ENCODE assay signal across 22 cellular contexts in the genomic region with DNA sequence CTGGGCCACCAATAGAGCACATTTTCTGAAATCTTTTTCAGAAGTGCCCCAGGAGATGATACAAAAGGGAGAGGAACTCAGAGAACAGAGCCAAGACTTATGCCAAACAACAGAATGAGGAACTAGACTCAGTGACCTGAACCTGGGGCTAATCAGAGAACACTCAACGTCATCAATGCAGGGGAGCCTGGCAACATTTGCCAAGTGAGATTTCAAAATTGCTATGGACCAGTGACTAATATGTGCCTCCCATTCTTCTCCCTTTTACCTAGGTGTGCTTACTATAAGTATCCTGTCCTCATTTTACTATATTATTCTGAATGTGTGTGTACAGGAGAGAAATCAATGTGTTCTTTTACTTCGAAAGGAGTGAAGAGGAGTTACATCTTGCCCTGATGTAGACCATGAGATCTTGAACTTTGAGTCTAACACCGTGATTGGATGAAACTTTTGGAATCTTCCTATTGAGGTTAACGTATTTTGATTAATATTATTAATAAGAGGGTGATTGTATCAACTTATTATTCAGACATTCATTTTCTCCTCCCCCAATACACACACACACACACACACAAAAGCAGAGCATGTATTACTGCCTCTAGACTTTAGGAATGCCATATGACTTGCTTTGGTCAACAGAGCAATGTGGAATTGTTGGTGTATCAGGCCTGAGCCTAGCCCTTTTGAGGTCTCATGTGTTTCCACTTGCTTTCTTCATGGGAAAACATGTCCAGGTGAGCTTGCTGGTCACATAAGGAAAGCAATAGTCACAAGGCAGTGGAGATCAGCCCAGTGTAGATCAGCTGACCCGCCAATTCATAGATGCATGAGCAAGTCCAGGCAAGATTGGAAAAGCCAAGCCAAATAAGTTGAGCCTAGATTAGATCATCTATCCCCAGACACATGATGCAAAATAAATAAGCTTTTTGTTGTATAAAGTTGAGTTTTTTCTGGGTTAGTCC.
A peak's percentile ranks its signal among the peaks of the same experiment; 100 is the strongest.
DNase-seq lines count a peak whose midpoint lies in the region; ATAC-seq, FAIRE-seq and TF ChIP-seq lines count a peak whose summit lies in the region.
"Had no signal": no experiment of that assay in that cellular context is flagged by ENCODE, and none has a peak within 500 bp of the region (broad histone marks: within the 10 kb centered on the region; RNA-seq: fewer than 3 reads in every experiment).

No MANE protein-coding gene starts in this region.

- no peaks in the 10 kb centered on the region for H3K79me1 ChIP-seq in mesenchymal stem cell (replicated peaks; ENCODE audit: low read length, poor library complexity, severe bottlenecking)

- no peaks in the 10 kb centered on the region for H4K20me1 ChIP-seq in K562 (replicated peaks; ENCODE audit: control insufficient read depth, insufficient read depth, low read length)
- H4K20me1 ChIP-seq in keratinocyte (ENCODE audit: control insufficient read depth, extremely low read depth, insufficient read depth, low read length) = no peaks in the 10 kb centered on the region

- intact Hi-C loops in K562 (cut with micrococcal nuclease) = no loop called here

- no peak overlapping the region for H2AFZ ChIP-seq in K562 (ENCODE audit: low read depth, low read length)
- H2AFZ ChIP-seq in keratinocyte (ENCODE audit: control insufficient read depth, low read length) = no peak overlapping the region
- no peak overlapping the region for H2AFZ ChIP-seq in mesenchymal stem cell (ENCODE audit: low read depth, low read length)

- H3K4ac ChIP-seq in mesenchymal stem cell (ENCODE audit: low read depth in 1 of 2, low read length in 2 of 2) = no peak overlapping the region

- H2BK120ac ChIP-seq in mesenchymal stem cell (ENCODE audit: low read depth, low read length) = no peak overlapping the region

- TF ChIP-seq RAD21 in K562 (CRISPR knock-in tag; conservative IDR thresholded peaks at IDR 0.05 in 1 of 2, IDR thresholded peaks at IDR 0.05 in 1 of 2) = no peak

- H3K9ac ChIP-seq in K562 (ENCODE audit: insufficient read depth in 1 of 2, low read depth in 2 of 2, low read length in 2 of 2) = no peak overlapping the region
- no peak overlapping the region for H3K9ac ChIP-seq in keratinocyte (ENCODE audit: control insufficient read depth, extremely low read depth, insufficient read depth, low read length)
- H3K9ac ChIP-seq in mesenchymal stem cell (ENCODE audit: low read length) = no peak overlapping the region

- H2BK5ac ChIP-seq in mesenchymal stem cell (ENCODE audit: low read depth, low read length, poor library complexity, severe bottlenecking) = no peak overlapping the region

- H2BK12ac ChIP-seq in mesenchymal stem cell (ENCODE audit: low read length in 2 of 2) = no peak overlapping the region

- H4K91ac ChIP-seq in mesenchymal stem cell (ENCODE audit: low read length) = no peak overlapping the region

- no TSS peak for BruUV-seq in K562 (replicated peaks; lab: Mats Ljungman, UMichigan)

- H3K27me3 ChIP-seq in K562 (ENCODE audit: control insufficient read depth in 2 of 2, insufficient read depth in 2 of 2, low read length in 2 of 2) = peaks cover 14 to 15% of the 10 kb centered on the region in 2 experiments; a peak in 4 of 5 replicates
- no peaks in the 10 kb centered on the region for H3K27me3 ChIP-seq in keratinocyte (ENCODE audit: control insufficient read depth, extremely low read depth, insufficient read depth, low read length)
- no peaks in the 10 kb centered on the region for H3K27me3 ChIP-seq in mesenchymal stem cell (ENCODE audit: control insufficient read depth in 1 of 2, insufficient read depth in 1 of 2, low read length in 2 of 2)

- TF ChIP-seq CTCF in K562 (IDR thresholded peaks at IDR 0.05 in 2 of 3, conservative IDR thresholded peaks at IDR 0.05 in 1 of 3; ENCODE audit: insufficient read depth in 2 of 3, low read depth in 1 of 3, low read length in 3 of 3) (no peak), keratinocyte (optimal IDR thresholded peaks at IDR 0.05 in 1 of 3, IDR thresholded peaks at IDR 0.05 in 1 of 3, conservative IDR thresholded peaks at IDR 0.05 in 1 of 3; ENCODE audit: extremely low read depth in 1 of 3, insufficient read depth in 2 of 3, low read length in 3 of 3) (no peak), type B pancreatic cell (conservative IDR thresholded peaks at IDR 0.05) (no peak)

- H3K18ac ChIP-seq in mesenchymal stem cell (ENCODE audit: low read depth in 1 of 2, low read length in 2 of 2) = no peak overlapping the region

- TF ChIP-seq POLR2A in K562 (conservative IDR thresholded peaks at IDR 0.05) = no peak

- POLR2A ChIA-PET in K562 (lab: Yijun Ruan, JAX) = no interaction called here

- no peak overlapping the region for H3K4me3 ChIP-seq in K562
- H3K4me3 ChIP-seq in keratinocyte (ENCODE audit: control insufficient read depth in 2 of 3, extremely low read depth in 1 of 3, insufficient read depth in 2 of 3, low read depth in 1 of 3, low read length in 3 of 3) = no peak overlapping the region
- H3K4me3 ChIP-seq in mesenchymal stem cell (ENCODE audit: insufficient read depth in 1 of 2, low read depth in 1 of 2, low read length in 2 of 2) = no peak overlapping the region
- H3K4me3 ChIP-seq: SK-N-MC had no signal

- CTCF ChIA-PET in K562 (lab: Yijun Ruan, JAX; ENCODE audit: low intra/inter-chr PET ratio) = no interaction called here

- no peak overlapping the region for H3K23ac ChIP-seq in mesenchymal stem cell (ENCODE audit: low read length in 2 of 2)

- H3K4me1 Mint-ChIP-seq in type B pancreatic cell (ENCODE audit: unreplicated experiment) = no peaks in the 10 kb centered on the region
- H3K4me1 Mint-ChIP-seq: CD4-positive, CD25-positive, alpha-beta regulatory T cell had no signal

- peaks cover 13% of the 10 kb centered on the region for H3K27me3 Mint-ChIP-seq in type B pancreatic cell

- no peak overlapping the region for H3K4me2 ChIP-seq in K562 (ENCODE audit: insufficient read depth, low read length)
- H3K4me2 ChIP-seq in keratinocyte (ENCODE audit: control insufficient read depth, extremely low read depth, insufficient read depth, low read depth, low read length) = no peak overlapping the region
- H3K4me2 ChIP-seq in mesenchymal stem cell (ENCODE audit: low read length, poor library complexity, severe bottlenecking) = no peak overlapping the region

- no peaks in the 10 kb centered on the region for H3K4me1 ChIP-seq in K562 (replicated peaks in 1 of 2; ENCODE audit: control insufficient read depth in 2 of 2, insufficient read depth in 2 of 2, low read length in 2 of 2)
- H3K4me1 ChIP-seq in keratinocyte (ENCODE audit: control insufficient read depth, extremely low read depth, insufficient read depth, low read length) = peaks cover 3% of the 10 kb centered on the region
- peaks cover 3% of the 10 kb centered on the region for H3K4me1 ChIP-seq in mesenchymal stem cell (ENCODE audit: control insufficient read depth, insufficient read depth, low read depth, low read length)

- H3K14ac ChIP-seq in mesenchymal stem cell (ENCODE audit: low read length in 2 of 2) = no peak overlapping the region

- peak; percentile 24 for DNase-seq in NOMO-1 treated with DMSO at 0.1 percent for 48 hours (lab: John Stamatoyannopoulos, UW; ENCODE audit: unreplicated experiment)
- DNase-seq in NOMO-1 treated with dmso at 0.1 percent for 144 hours (lab: John Stamatoyannopoulos, UW; ENCODE audit: unreplicated experiment) = no peak
- DNase-seq in KBM-7 = peak; percentile 37
- no peak for DNase-seq in K562 (ENCODE audit: extremely low read depth in 1 of 4, low spot score in 3 of 4)
- peak; percentile 35 for DNase-seq in keratinocyte (ENCODE audit: low read depth, low spot score)
- DNase-seq in type B pancreatic cell (ENCODE audit: extremely low spot score, unreplicated experiment) = no peak
- DNase-seq in mesenchymal stem cell = no peak
- DNase-seq: 8988T; CD4-positive, CD25-positive, alpha-beta regulatory T cell; DMS153; DND-41; NCI-H2029; NCI-H446; NCI-H524 treated with DMSO at 0.1 percent for 48 hours; NCI-H774; RPMI8226; SHP77 treated with DMSO at 0.1 percent for 48 hours had no signal

- H2BK15ac ChIP-seq in mesenchymal stem cell (ENCODE audit: low read depth, poor library complexity, severe bottlenecking) = no peak overlapping the region

- dilution Hi-C loops in keratinocyte (cut with MboI; ENCODE audit: extremely low pct_ligation_motif_present, low sequenced_read_pairs) = no loop called here

- H2AK5ac ChIP-seq in mesenchymal stem cell (ENCODE audit: low read length, severe bottlenecking) = no peak overlapping the region

- no peaks in the 10 kb centered on the region for H3K79me2 ChIP-seq in K562 (ENCODE audit: control insufficient read depth, insufficient read depth, low read length)
- H3K79me2 ChIP-seq in keratinocyte (ENCODE audit: control insufficient read depth, insufficient read depth, low read length) = no peaks in the 10 kb centered on the region

- no peak overlapping the region for H4K8ac ChIP-seq in mesenchymal stem cell (ENCODE audit: low read length)

- TF ChIP-seq EP300 in K562 (IDR thresholded peaks at IDR 0.05; ENCODE audit: low read length) = no peak

- no peak for FAIRE-seq in K562 (lab: Jason Lieb, UNC)
- FAIRE-seq in keratinocyte (lab: Jason Lieb, UNC) = no peak
- FAIRE-seq: GM12892, GM19239 had no signal

- no peak overlapping the region for H3K4me3 Mint-ChIP-seq in type B pancreatic cell
- H3K4me3 Mint-ChIP-seq: CD4-positive, CD25-positive, alpha-beta regulatory T cell had no signal

- H3K36me3 Mint-ChIP-seq in type B pancreatic cell = no peaks in the 10 kb centered on the region
- H3K36me3 Mint-ChIP-seq: CD4-positive, CD25-positive, alpha-beta regulatory T cell had no signal

- no peak overlapping the region for H3K27ac Mint-ChIP-seq in type B pancreatic cell
- H3K27ac Mint-ChIP-seq: CD4-positive, CD25-positive, alpha-beta regulatory T cell had no signal

- H3K9me3 Mint-ChIP-seq in type B pancreatic cell = peaks cover 21% of the 10 kb centered on the region

- ATAC-seq in K562 = no peak
- ATAC-seq: HCT116 had no signal

- in situ Hi-C loops in KBM-7 (cut with MboI; ENCODE audit: low pct_unique_long_range_greater_than_20kb, low sequenced_read_pairs) (loop anchor here (25.0 kb wide), 1 partner anchor 412 kb away; no protein-coding TSS in a partner anchor), K562 (cut with MboI) (no loop called here)

- no peaks in the 10 kb centered on the region for H3K36me3 ChIP-seq in K562 (ENCODE audit: control insufficient read depth, insufficient read depth, low read length)
- H3K36me3 ChIP-seq in keratinocyte (ENCODE audit: control insufficient read depth in 2 of 2, extremely low read depth in 1 of 2, insufficient read depth in 2 of 2, low read length in 2 of 2) = no peaks in the 10 kb centered on the region
- no peaks in the 10 kb centered on the region for H3K36me3 ChIP-seq in mesenchymal stem cell (ENCODE audit: control insufficient read depth in 1 of 2, insufficient read depth in 2 of 2, low read depth in 1 of 2, low read length in 2 of 2)

- 2% methylated on average over 5 of the region's 5 CpGs for WGBS in K562 (ENCODE audit: insufficient coverage, low coverage, missing lambda C conversion rate)
- 85% methylated on average over 3 of the region's 5 CpGs for WGBS in mesenchymal stem cell

- H3K9me1 ChIP-seq in K562 (ENCODE audit: control insufficient read depth, insufficient read depth, low read length) = no peaks in the 10 kb centered on the region
- no peaks in the 10 kb centered on the region for H3K9me1 ChIP-seq in keratinocyte (ENCODE audit: control insufficient read depth, extremely low read depth, insufficient read depth, low read length)

- H3K9me3 ChIP-seq in K562 (replicated peaks; ENCODE audit: control insufficient read depth, insufficient read depth, low read depth, low read length) (0 out of 2 replicates have a peak, but pooled peaks cover 2% of the 10 kb centered on the region), keratinocyte (ENCODE audit: control insufficient read depth, low read depth, low read length) (peaks cover 4% of the 10 kb centered on the region), mesenchymal stem cell (ENCODE audit: control insufficient read depth, low read length) (peaks cover 22% of the 10 kb centered on the region)

- H3K27ac ChIP-seq in K562 (ENCODE audit: extremely low read depth, low read depth, low read length) = no peak overlapping the region
- no peak overlapping the region for H3K27ac ChIP-seq in keratinocyte (ENCODE audit: control insufficient read depth, insufficient read depth, low read length)
- H3K27ac ChIP-seq in mesenchymal stem cell (ENCODE audit: low read length, poor library complexity, severe bottlenecking) = no peak overlapping the region
- H3K27ac ChIP-seq: HL-60, SK-N-MC had no signal

Comparison
In these comparisons a context has a peak if more than half of its experiments do, and no peak if none do; other contexts are left out.
1. DNase-seq: peak in NOMO-1 treated with DMSO at 0.1 percent for 48 hours (single experiment), KBM-7 (single experiment) and keratinocyte (single experiment); none in NOMO-1 treated with dmso at 0.1 percent for 144 hours (single experiment), K562 (0 of 4), type B pancreatic cell (single experiment) and mesenchymal stem cell (single experiment).